18 cellular contexts compared by ENCODE assay signal in genomic region chr5:39186722-39187539, GRCh38. TPM values are rescaled to one million over a fixed set of nuclear protein-coding genes. Genes with fewer than 3 reads are reported as not detected.
DNase-seq lines count a peak whose midpoint lies in the region; ATAC-seq and TF ChIP-seq lines count a peak whose summit lies in the region.
"Had no signal": no experiment of that assay in that cellular context is flagged by ENCODE, and none has a peak within 500 bp of the region (broad histone marks: within the 10 kb centered on the region; RNA-seq: fewer than 3 reads in every experiment).

No MANE protein-coding gene starts in this region.

- ATAC-seq in CD4-positive, alpha-beta T cell (ENCODE audit: poor library complexity): peak; percentile 50
- no peak for ATAC-seq in effector memory CD8-positive, alpha-beta T cell (replicated peaks)
- ATAC-seq in GM19351 (IDR thresholded peaks at IDR 0.05; ENCODE audit: unreplicated experiment): no peak
- ATAC-seq: Panc1 had no signal

- intact Hi-C loops in CD4-positive, alpha-beta T cell (cut with DNase I, micrococcal nuclease): loop anchor here in 1 of 2 experiments (1.0 to 2.0 kb wide), 3 partner anchors 8 to 16 kb away; no protein-coding TSS in a partner anchor
- intact Hi-C loops in Caco-2 (cut with micrococcal nuclease; ENCODE audit: unreplicated experiment) (no loop called here), Calu3 (cut with micrococcal nuclease; ENCODE audit: unreplicated experiment) (no loop called here)
- intact Hi-C loops in activated CD4-positive, alpha-beta memory T cell treated with anti-CD3 and anti-CD28 coated beads for 36 hours (cut with micrococcal nuclease): loop anchor here (1.0 kb wide), 1 partner anchor 8 kb away; no protein-coding TSS in a partner anchor

- H3K9me3 Mint-ChIP-seq in CD4-positive, alpha-beta T cell: no peaks in the 10 kb centered on the region
- peaks cover 10% of the 10 kb centered on the region for H3K9me3 Mint-ChIP-seq in Caco-2 (ENCODE audit: unreplicated experiment)
- no peaks in the 10 kb centered on the region for H3K9me3 Mint-ChIP-seq in activated CD4-positive, alpha-beta memory T cell treated with anti-CD3 and anti-CD28 coated beads for 36 hours
- H3K9me3 Mint-ChIP-seq in effector memory CD8-positive, alpha-beta T cell: no peaks in the 10 kb centered on the region
- no peaks in the 10 kb centered on the region for H3K9me3 Mint-ChIP-seq in Calu3 (ENCODE audit: low read depth, unreplicated experiment)
- H3K9me3 Mint-ChIP-seq: HFFc6, mesothelial cell of epicardium had no signal

- H3K4me3 ChIP-seq in Caco-2 (ENCODE audit: low read depth, low read length): no peak overlapping the region
- H3K4me3 ChIP-seq: adrenal gland, dorsolateral prefrontal cortex, esophagus muscularis mucosa, thyroid gland had no signal

- no peak for TF ChIP-seq CTCF in CD4-positive, alpha-beta T cell (IDR thresholded peaks at IDR 0.05)
- no peak for TF ChIP-seq CTCF in Caco-2 (IDR thresholded peaks at IDR 0.05; ENCODE audit: insufficient read depth in 1 of 2, low read depth in 1 of 2, low read length in 1 of 2, severe bottlenecking in 1 of 2, unreplicated experiment in 1 of 2)
- no peak for TF ChIP-seq CTCF in Calu3 (IDR thresholded peaks at IDR 0.05; ENCODE audit: unreplicated experiment)

- H3K27me3 ChIP-seq in CD4-positive, alpha-beta T cell (ENCODE audit: control insufficient read depth, insufficient read depth, low read length): no peaks in the 10 kb centered on the region
- H3K27me3 ChIP-seq in Caco-2 (replicated peaks; ENCODE audit: control insufficient read depth, insufficient read depth, low read length): no peaks in the 10 kb centered on the region
- H3K27me3 ChIP-seq: adrenal gland, esophagus muscularis mucosa, thyroid gland had no signal

- peak overlapping the region; percentile 91 for H3K4me3 Mint-ChIP-seq in CD4-positive, alpha-beta T cell
- no peak overlapping the region for H3K4me3 Mint-ChIP-seq in Caco-2 (ENCODE audit: unreplicated experiment)
- peak overlapping the region; percentile 69 for H3K4me3 Mint-ChIP-seq in activated CD4-positive, alpha-beta memory T cell treated with anti-CD3 and anti-CD28 coated beads for 36 hours
- peak overlapping the region; percentile 64 to 83 for H3K4me3 Mint-ChIP-seq in effector memory CD8-positive, alpha-beta T cell
- no peak overlapping the region for H3K4me3 Mint-ChIP-seq in Calu3 (ENCODE audit: low read depth, unreplicated experiment)
- H3K4me3 Mint-ChIP-seq: HFFc6, mesothelial cell of epicardium had no signal

- H3K4me1 ChIP-seq in Caco-2: peaks cover 44% of the 10 kb centered on the region
- H3K4me1 ChIP-seq: adrenal gland, esophagus muscularis mucosa had no signal

- H3K4me1 Mint-ChIP-seq in CD4-positive, alpha-beta T cell (ENCODE audit: low read depth): peaks cover 95% of the 10 kb centered on the region
- H3K4me1 Mint-ChIP-seq in Caco-2 (ENCODE audit: low read depth, unreplicated experiment) (peaks cover 37% of the 10 kb centered on the region), Calu3 (ENCODE audit: low read depth, unreplicated experiment) (peaks cover 49% of the 10 kb centered on the region)
- peaks cover 81% of the 10 kb centered on the region for H3K4me1 Mint-ChIP-seq in activated CD4-positive, alpha-beta memory T cell treated with anti-CD3 and anti-CD28 coated beads for 36 hours (ENCODE audit: low read depth)
- peaks cover 64 to 81% of the 10 kb centered on the region in 2 donors for H3K4me1 Mint-ChIP-seq in effector memory CD8-positive, alpha-beta T cell (ENCODE audit: low read depth in 2 of 2)

- no peaks in the 10 kb centered on the region for H3K9me3 ChIP-seq in CD4-positive, alpha-beta T cell (ENCODE audit: control insufficient read depth, low read length)
- no peaks in the 10 kb centered on the region; the same call in 1 of the 2 replicates for H3K9me3 ChIP-seq in Caco-2
- H3K9me3 ChIP-seq: adrenal gland, esophagus muscularis mucosa, SK-N-SH, thyroid gland had no signal

- POLR2A ChIA-PET in CD4-positive, alpha-beta T cell (lab: Charles Lee): interaction anchor here (0.7 to 13.9 kb wide), 16 partner anchors 8 to 194 kb away, joined by 3 to 408 read pairs (median 8); partner anchors contain the start of gene FYB1
- POLR2A ChIA-PET in Caco-2 (lab: Charles Lee): no interaction called here
- POLR2A ChIA-PET in activated CD4-positive, alpha-beta memory T cell treated with anti-CD3 and anti-CD28 coated beads for 36 hours (lab: Charles Lee): interaction anchor here (0.7 to 7.3 kb wide), 11 partner anchors 8 to 49 kb away, joined by 3 to 91 read pairs (median 10); no protein-coding TSS in a partner anchor

- peak overlapping the region; percentile 79 for H3K27ac ChIP-seq in CD4-positive, alpha-beta T cell (ENCODE audit: low read depth, low read length)
- H3K27ac ChIP-seq: adrenal gland, dorsolateral prefrontal cortex, esophagus muscularis mucosa had no signal

- BruUV-seq in Caco-2 (replicated peaks; lab: Mats Ljungman, UMichigan) (no TSS peak), Calu3 (replicated peaks; lab: Mats Ljungman, UMichigan) (no TSS peak)

- CTCF ChIA-PET in CD4-positive, alpha-beta T cell (lab: Charles Lee): interaction anchor here (0.8 to 6.2 kb wide), 10 partner anchors 8 to 97 kb away, joined by 3 to 27 read pairs (median 6); no protein-coding TSS in a partner anchor
- CTCF ChIA-PET in Caco-2 (lab: Charles Lee) (no interaction called here), Calu3 (lab: Charles Lee) (interaction anchor here (1.1 kb wide), 1 partner anchor 12 kb away, joined by 4 read pairs; no protein-coding TSS in a partner anchor)
- CTCF ChIA-PET in activated CD4-positive, alpha-beta memory T cell treated with anti-CD3 and anti-CD28 coated beads for 36 hours (lab: Charles Lee): interaction anchor here (0.6 to 7.5 kb wide), 11 partner anchors 8 to 78 kb away, joined by 3 to 38 read pairs (median 5); no protein-coding TSS in a partner anchor

- no peak for DNase-seq in CD4-positive, alpha-beta T cell
- DNase-seq in Caco-2: peak in 1 of 2 experiments; percentile 15
- DNase-seq in activated CD4-positive, alpha-beta memory T cell treated with anti-CD3 and anti-CD28 coated beads for 36 hours: no peak
- no peak for DNase-seq in effector memory CD8-positive, alpha-beta T cell
- DNase-seq in NOMO-1 treated with dmso at 0.1 percent for 144 hours (lab: John Stamatoyannopoulos, UW; ENCODE audit: unreplicated experiment): no peak
- no peak for DNase-seq in MV-4-11 (lab: John Stamatoyannopoulos, UW)
- DNase-seq in Calu3: no peak
- DNase-seq: adrenal gland, dorsolateral prefrontal cortex, HFFc6, NCI-H1436, NCI-H82, SK-N-SH, thyroid gland had no signal

- no peaks in the 10 kb centered on the region for H3K27me3 Mint-ChIP-seq in CD4-positive, alpha-beta T cell
- H3K27me3 Mint-ChIP-seq in Caco-2 (ENCODE audit: insufficient read depth, unreplicated experiment) (no peaks in the 10 kb centered on the region), Calu3 (ENCODE audit: unreplicated experiment) (no peaks in the 10 kb centered on the region)
- H3K27me3 Mint-ChIP-seq in activated CD4-positive, alpha-beta memory T cell treated with anti-CD3 and anti-CD28 coated beads for 36 hours: no peaks in the 10 kb centered on the region
- no peaks in the 10 kb centered on the region for H3K27me3 Mint-ChIP-seq in effector memory CD8-positive, alpha-beta T cell

- H3K36me3 ChIP-seq in Caco-2 (ENCODE audit: control insufficient read depth, insufficient read depth, low read length): no peaks in the 10 kb centered on the region
- H3K36me3 ChIP-seq: adrenal gland, esophagus muscularis mucosa, thyroid gland had no signal

- H3K27ac Mint-ChIP-seq in CD4-positive, alpha-beta T cell: peak overlapping the region; percentile 96
- peak overlapping the region; percentile 78 for H3K27ac Mint-ChIP-seq in Caco-2 (ENCODE audit: unreplicated experiment)
- H3K27ac Mint-ChIP-seq in activated CD4-positive, alpha-beta memory T cell treated with anti-CD3 and anti-CD28 coated beads for 36 hours: peak overlapping the region; percentile 92
- peak overlapping the region; percentile 95 to 98 for H3K27ac Mint-ChIP-seq in effector memory CD8-positive, alpha-beta T cell
- H3K27ac Mint-ChIP-seq in Calu3 (ENCODE audit: unreplicated experiment): no peak overlapping the region
- H3K27ac Mint-ChIP-seq: HFFc6, mesothelial cell of epicardium had no signal

- peaks cover 63% of the 10 kb centered on the region for H3K36me3 Mint-ChIP-seq in CD4-positive, alpha-beta T cell (ENCODE audit: low read depth)
- H3K36me3 Mint-ChIP-seq in Caco-2 (ENCODE audit: insufficient read depth, unreplicated experiment): peaks cover 5% of the 10 kb centered on the region
- no peaks in the 10 kb centered on the region for H3K36me3 Mint-ChIP-seq in activated CD4-positive, alpha-beta memory T cell treated with anti-CD3 and anti-CD28 coated beads for 36 hours
- H3K36me3 Mint-ChIP-seq in effector memory CD8-positive, alpha-beta T cell (ENCODE audit: insufficient read depth): peaks cover 25% of the 10 kb centered on the region
- H3K36me3 Mint-ChIP-seq in Calu3 (ENCODE audit: insufficient read depth, unreplicated experiment): no peaks in the 10 kb centered on the region
- H3K36me3 Mint-ChIP-seq: mesothelial cell of epicardium had no signal

RNA-seq across cellular contexts. Expression of gene FYB1, which starts 32.4 kb away (rescaled TPM):
- total RNA-seq in CD4-positive, alpha-beta T cell: 100 to 1,000 TPM; 478 to 497 TPM
- total RNA-seq in Caco-2 (2022) (0.60 and 1.3 TPM in 2 replicates), Calu3 (2022) (30.8 and 42.8 TPM in 2 replicates)
- 100 to 1,000 TPM; 105 to 106 TPM for total RNA-seq in activated CD4-positive, alpha-beta memory T cell treated with anti-CD3 and anti-CD28 coated beads for 36 hours

Comparison
In these comparisons a context has a peak if more than half of its experiments do, and no peak if none do; other contexts are left out.
1. H3K4me3 Mint-ChIP-seq: peak in CD4-positive, alpha-beta T cell (single experiment), activated CD4-positive, alpha-beta memory T cell treated with anti-CD3 and anti-CD28 coated beads for 36 hours (single experiment) and effector memory CD8-positive, alpha-beta T cell (2 of 2); none in Caco-2 (single experiment) and Calu3 (single experiment).
2. RNA of gene FYB1, which starts 32.4 kb away (total RNA-seq): 478 to 497 TPM in CD4-positive, alpha-beta T cell, 105 to 106 TPM in activated CD4-positive, alpha-beta memory T cell treated with anti-CD3 and anti-CD28 coated beads for 36 hours and 30.8 to 42.8 TPM in Calu3; 0.60 to 1.3 TPM in Caco-2; every median in the first group is over 10 times any median in the second.